8 cellular contexts compared by ENCODE assay signal in genomic region chr9:14400658-14400995, GRCh38.
A peak's percentile ranks its signal among the peaks of the same experiment; 100 is the strongest.
DNase-seq lines count a peak whose midpoint lies in the region; ATAC-seq and TF ChIP-seq lines count a peak whose summit lies in the region.

No MANE protein-coding gene starts in this region.

- ATAC-seq in HCT116 = peak; percentile 53
- ATAC-seq in activated CD4-positive, CD25-positive, alpha-beta regulatory T cell treated with anti-CD3 and anti-CD28 coated beads, Interleukin-2, amount 50 U/mL, for 24 hours = no peak

- DNase-seq in HCT116 (ENCODE audit: low read depth, low spot score) (peak; percentile 6), endothelial cell (ENCODE audit: low spot score) (peak; percentile 62), middle frontal gyrus (ENCODE audit: extremely low spot score, low spot score) (peak; percentile 44)
- no peak for DNase-seq in activated CD8-positive, alpha-beta memory T cell treated with anti-CD3 and anti-CD28 coated beads, Interleukin-2, amount 50 U/mL, for 4 hours
- DNase-seq in stimulated activated CD4-positive, alpha-beta T cell treated with anti-CD3 and anti-CD28 coated beads, Interleukin-4, amount 100 ng/mL, for 24 hours = no peak
- DNase-seq in stimulated activated CD4-positive, alpha-beta T cell treated with anti-CD3 and anti-CD28 coated beads, Interleukin-15, amount 100 ng/mL, for 24 hours = no peak

- H3K79me2 ChIP-seq in HCT116 (ENCODE audit: insufficient read depth, low read length) (no peaks in the 10 kb centered on the region), OCI-LY3 (ENCODE audit: low read length) (no peaks in the 10 kb centered on the region)

- intact Hi-C loops in HCT116 (cut with micrococcal nuclease) = no loop called here

- no peaks in the 10 kb centered on the region for H3K9me2 ChIP-seq in HCT116 (ENCODE audit: insufficient read depth)

- H3K36me3 Mint-ChIP-seq in endothelial cell (ENCODE audit: low read depth, unreplicated experiment) = no peaks in the 10 kb centered on the region

- H3K4me2 ChIP-seq in HCT116 (ENCODE audit: low read length) (no peak overlapping the region), OCI-LY3 (ENCODE audit: low read length) (no peak overlapping the region)

- peaks cover 7% of the 10 kb centered on the region for H3K4me1 Mint-ChIP-seq in endothelial cell (ENCODE audit: unreplicated experiment)

- H3K4me3 ChIP-seq in HCT116 (replicated peaks in 1 of 2; ENCODE audit: low read depth in 1 of 2, low read length in 2 of 2) (no peak overlapping the region), OCI-LY3 (ENCODE audit: low read length) (no peak overlapping the region)

- H3K27me3 ChIP-seq in HCT116 (ENCODE audit: insufficient read depth, low read length) (peaks cover 4% of the 10 kb centered on the region; the same call in 1 of the 2 replicates), OCI-LY3 (ENCODE audit: low read depth, low read length) (no peaks in the 10 kb centered on the region)

- H3K4me1 ChIP-seq in HCT116 (ENCODE audit: control insufficient read depth in 1 of 2, insufficient read depth in 2 of 2, low read length in 2 of 2) = no peaks in the 10 kb centered on the region
- H3K4me1 ChIP-seq in OCI-LY3 (ENCODE audit: low read length) = no peaks in the 10 kb centered on the region

- POLR2A ChIA-PET in HCT116 (lab: Charles Lee) = no interaction called here

- no peaks in the 10 kb centered on the region for H3K9me3 Mint-ChIP-seq in endothelial cell (ENCODE audit: unreplicated experiment)

- RAD21 ChIA-PET in HCT116 (lab: Charles Lee; ENCODE audit: low non-redundant PET in 1 of 2, low total read pairs in 2 of 2, uncharacterized antibody in 2 of 2, unreplicated experiment in 2 of 2) = no interaction called here

- H3K9me3 ChIP-seq in HCT116 (ENCODE audit: control insufficient read depth in 1 of 2, insufficient read depth in 1 of 2, low read depth in 1 of 2, low read length in 2 of 2) (no peaks in the 10 kb centered on the region), OCI-LY3 (ENCODE audit: insufficient read depth, low read length) (no peaks in the 10 kb centered on the region)

- H3K9ac ChIP-seq in HCT116 (ENCODE audit: low read length) (no peak overlapping the region), OCI-LY3 (ENCODE audit: low read length) (no peak overlapping the region)

- H4K20me1 ChIP-seq in HCT116 (ENCODE audit: insufficient read depth) (no peaks in the 10 kb centered on the region), OCI-LY3 (ENCODE audit: insufficient read depth, low read length) (no peaks in the 10 kb centered on the region)

- peak; percentile 47 for TF ChIP-seq RAD21 in HCT116 (IDR thresholded peaks at IDR 0.05; ENCODE audit: low read depth)

- no peak overlapping the region for H3K4me3 Mint-ChIP-seq in endothelial cell (ENCODE audit: unreplicated experiment)

- no peak for TF ChIP-seq POLR2A in HCT116 (IDR thresholded peaks at IDR 0.05; ENCODE audit: borderline replicate concordance, extremely low read depth, insufficient read depth, insufficient read length)

- H3K36me3 ChIP-seq in HCT116 (ENCODE audit: control insufficient read depth in 1 of 2, insufficient read depth in 2 of 2, low read length in 2 of 2) (no peaks in the 10 kb centered on the region), OCI-LY3 (replicated peaks; ENCODE audit: low read depth, low read length) (no peaks in the 10 kb centered on the region)

- H3K27ac ChIP-seq in HCT116 (ENCODE audit: low read depth, low read length) (no peak overlapping the region), OCI-LY3 (ENCODE audit: low read length) (no peak overlapping the region)

- H3K27ac Mint-ChIP-seq in endothelial cell (ENCODE audit: unreplicated experiment) = peak overlapping the region; percentile 84

- TF ChIP-seq CTCF in HCT116 (IDR thresholded peaks at IDR 0.05 in 2 of 3, conservative IDR thresholded peaks at IDR 0.05 in 1 of 3; ENCODE audit: borderline replicate concordance in 1 of 3, insufficient read depth in 1 of 3, low read depth in 2 of 3, low read length in 2 of 3) = peak; percentile 7 to 25 (median 16); a peak in 2 of 6 replicates
- TF ChIP-seq CTCF in OCI-LY3 (IDR thresholded peaks at IDR 0.05; ENCODE audit: low read depth, low read length) = peak; percentile 12
- peak; percentile 28 for TF ChIP-seq CTCF in endothelial cell (IDR thresholded peaks at IDR 0.05; ENCODE audit: unreplicated experiment)

- no peak overlapping the region for H2AFZ ChIP-seq in HCT116 (ENCODE audit: low read depth, low read length, poor library complexity, severe bottlenecking)
- H2AFZ ChIP-seq in OCI-LY3 (ENCODE audit: low read depth, low read length) = no peak overlapping the region

- CTCF ChIA-PET in HCT116 (lab: Charles Lee) = interaction anchor here (1.2 to 1.3 kb wide), 2 partner anchors 33 to 972 kb away, joined by 3 to 14 read pairs; no protein-coding TSS in a partner anchor

- no peaks in the 10 kb centered on the region for H3K27me3 Mint-ChIP-seq in endothelial cell (ENCODE audit: unreplicated experiment)

- no TSS peak for BruUV-seq in HCT116 (replicated peaks; lab: Mats Ljungman, UMichigan)

TF ChIP-seq in HCT116, 20 proteins besides CTCF, POLR2A, EP300 and RAD21:
- no peak for TF ChIP-seq JUND (IDR thresholded peaks at IDR 0.05)
- no peak for TF ChIP-seq ZNF274 (IDR thresholded peaks at IDR 0.05; ENCODE audit: low read depth, low read length)
- TF ChIP-seq SP1 (IDR thresholded peaks at IDR 0.05; ENCODE audit: low read depth) = no peak
TF ChIP-seq in HCT116: peak in this region for 0.

Comparison
In these comparisons a context has a peak if more than half of its experiments do, and no peak if none do; other contexts are left out.
1. DNase-seq: peak in HCT116 (single experiment), endothelial cell (single experiment) and middle frontal gyrus (single experiment); none in activated CD8-positive, alpha-beta memory T cell treated with anti-CD3 and anti-CD28 coated beads, Interleukin-2, amount 50 U/mL, for 4 hours (single experiment), stimulated activated CD4-positive, alpha-beta T cell treated with anti-CD3 and anti-CD28 coated beads, Interleukin-4, amount 100 ng/mL, for 24 hours (single experiment) and stimulated activated CD4-positive, alpha-beta T cell treated with anti-CD3 and anti-CD28 coated beads, Interleukin-15, amount 100 ng/mL, for 24 hours (single experiment).
2. Peak in every context shown above with its lines, with median percentiles within 50 percentile points of each other: CTCF ChIP-seq.